1 cellular context compared by ENCODE assay signal in genomic region chr1:248837794-248838356, GRCh38.
A peak's percentile ranks its signal among the peaks of the same experiment; 100 is the strongest.
TF ChIP-seq lines count a peak whose summit lies in the region.

ZNF672 (plus strand) TSS chr1:248838224; CDS start chr1:248847275, 9,051 bp downstream.

TF ChIP-seq in HepG2, 621 proteins besides CTCF, POLR2A, EP300 and RAD21 (continued from another document and continues in another):
- TF ChIP-seq ZNF709 (CRISPR knock-in tag; IDR thresholded peaks at IDR 0.05): 0 out of 2 replicates have a peak, but pooled peaks have one; percentile 70
- no peak for TF ChIP-seq FOXP1 (IDR thresholded peaks at IDR 0.05)
- no peak for TF ChIP-seq FOXP1 (CRISPR knock-in tag; IDR thresholded peaks at IDR 0.05)
- no peak for TF ChIP-seq NR2F1 (CRISPR knock-in tag; IDR thresholded peaks at IDR 0.05)
- no peak for TF ChIP-seq ZNF839 (CRISPR knock-in tag; IDR thresholded peaks at IDR 0.05; ENCODE audit: borderline replicate concordance)
- TF ChIP-seq ZNF276 (CRISPR knock-in tag; IDR thresholded peaks at IDR 0.05; ENCODE audit: low read depth): 0 out of 2 replicates have a peak, but pooled peaks have one; percentile 10
- no peak for TF ChIP-seq ZNF274 (CRISPR knock-in tag; IDR thresholded peaks at IDR 0.05)
- TF ChIP-seq ZNF496 (CRISPR knock-in tag; IDR thresholded peaks at IDR 0.05; ENCODE audit: insufficient replicate concordance): no peak
- TF ChIP-seq ZNF264 (CRISPR knock-in tag; IDR thresholded peaks at IDR 0.05): peak; percentile 79; the same call in 1 of the 2 replicates
- TF ChIP-seq SP140L (CRISPR knock-in tag; IDR thresholded peaks at IDR 0.05; ENCODE audit: borderline replicate concordance): no peak
- peak; percentile 52; the same call in 1 of the 2 replicates for TF ChIP-seq ZNF292 (CRISPR knock-in tag; IDR thresholded peaks at IDR 0.05; ENCODE audit: borderline replicate concordance, low read depth)
- TF ChIP-seq ZNF280B (CRISPR knock-in tag; IDR thresholded peaks at IDR 0.05; ENCODE audit: borderline replicate concordance): no peak
- 0 out of 2 replicates have a peak, but pooled peaks have one; percentile 4 for TF ChIP-seq BCL6 (CRISPR knock-in tag; IDR thresholded peaks at IDR 0.05)
- TF ChIP-seq MYPOP (CRISPR knock-in tag; IDR thresholded peaks at IDR 0.05): no peak
- no peak for TF ChIP-seq MAFG (CRISPR knock-in tag; IDR thresholded peaks at IDR 0.05)
- TF ChIP-seq ZNF234 (CRISPR knock-in tag; conservative IDR thresholded peaks at IDR 0.05): no peak
- TF ChIP-seq CREB3 (CRISPR knock-in tag; IDR thresholded peaks at IDR 0.05): no peak
- no peak for TF ChIP-seq ZNF260 (CRISPR knock-in tag; IDR thresholded peaks at IDR 0.05; ENCODE audit: borderline replicate concordance, low read depth)
- no peak; the same call in 1 of the 2 replicates for TF ChIP-seq ZNF800 (CRISPR knock-in tag; IDR thresholded peaks at IDR 0.05)
- TF ChIP-seq ZSCAN9 (CRISPR knock-in tag; IDR thresholded peaks at IDR 0.05; ENCODE audit: borderline replicate concordance): no peak
- no peak for TF ChIP-seq CEBPZ (IDR thresholded peaks at IDR 0.05; ENCODE audit: low read length)
- TF ChIP-seq KLF9 (CRISPR knock-in tag; IDR thresholded peaks at IDR 0.05; ENCODE audit: low read depth): no peak
- TF ChIP-seq ZBTB33 (CRISPR knock-in tag; IDR thresholded peaks at IDR 0.05): no peak
- no peak for TF ChIP-seq ZBTB26 (CRISPR knock-in tag; IDR thresholded peaks at IDR 0.05; ENCODE audit: borderline replicate concordance)
- no peak for TF ChIP-seq HOMEZ (CRISPR knock-in tag; IDR thresholded peaks at IDR 0.05; ENCODE audit: low read depth)
- no peak for TF ChIP-seq ZNF335 (CRISPR knock-in tag; IDR thresholded peaks at IDR 0.05)
- no peak for TF ChIP-seq ZNF703 (CRISPR knock-in tag; IDR thresholded peaks at IDR 0.05; ENCODE audit: borderline replicate concordance)
- peak; percentile 21; the same call in 1 of the 2 replicates for TF ChIP-seq GATAD1 (CRISPR knock-in tag; IDR thresholded peaks at IDR 0.05)
- peak; percentile 31; the same call in 1 of the 2 replicates for TF ChIP-seq ZNF556 (CRISPR knock-in tag; IDR thresholded peaks at IDR 0.05; ENCODE audit: borderline replicate concordance)
- no peak for TF ChIP-seq ZNF652 (CRISPR knock-in tag; IDR thresholded peaks at IDR 0.05; ENCODE audit: borderline replicate concordance, low read depth)
- no peak for TF ChIP-seq ZNF644 (CRISPR knock-in tag; IDR thresholded peaks at IDR 0.05; ENCODE audit: low read depth)
- TF ChIP-seq ZNF101 (CRISPR knock-in tag; IDR thresholded peaks at IDR 0.05; ENCODE audit: borderline replicate concordance, low read depth): no peak
- TF ChIP-seq ZNF589 (CRISPR knock-in tag; conservative IDR thresholded peaks at IDR 0.05): 0 out of 2 replicates have a peak, but pooled peaks have one; percentile 67
- no peak for TF ChIP-seq TRIM22 (IDR thresholded peaks at IDR 0.05)
